11 cellular contexts compared by ENCODE assay signal in the genomic region with DNA sequence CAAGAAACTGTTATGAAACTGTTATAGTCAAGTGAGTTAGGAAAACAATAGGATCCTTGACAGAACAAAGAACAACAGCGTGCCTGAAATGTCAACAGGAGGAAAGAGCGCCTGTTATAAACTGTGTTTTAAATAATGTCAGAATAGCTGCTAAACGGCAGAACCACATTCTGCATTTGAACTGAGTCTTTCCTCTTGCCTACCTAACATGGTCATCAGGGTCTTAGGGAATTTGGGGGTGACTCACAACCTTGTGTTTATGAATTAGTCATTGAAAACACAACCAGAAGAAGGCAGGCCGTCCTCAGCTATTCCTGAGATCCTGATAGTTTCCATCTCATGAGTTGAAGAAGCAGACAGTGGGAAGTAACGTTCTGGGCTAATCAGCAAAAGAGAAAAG.
A peak's percentile ranks its signal among the peaks of the same experiment; 100 is the strongest.
DNase-seq lines count a peak whose midpoint lies in the region; TF ChIP-seq lines count a peak whose summit lies in the region.
"Had no signal": no experiment of that assay in that cellular context is flagged by ENCODE, and none has a peak within 500 bp of the region (broad histone marks: within the 10 kb centered on the region; RNA-seq: fewer than 3 reads in every experiment).

No MANE protein-coding gene starts in this region.

- no peaks in the 10 kb centered on the region for H3K79me2 ChIP-seq in SK-N-SH (ENCODE audit: insufficient read depth)

- H3K36me3 ChIP-seq in SK-N-SH (replicated peaks in 1 of 2; ENCODE audit: control insufficient read depth in 1 of 2, insufficient read depth in 2 of 2, low read length in 1 of 2) = no peaks in the 10 kb centered on the region
- no peaks in the 10 kb centered on the region for H3K36me3 ChIP-seq in spleen
- H3K36me3 ChIP-seq: thyroid gland had no signal

- no peaks in the 10 kb centered on the region for H3K9me3 ChIP-seq in SK-N-SH
- H3K9me3 ChIP-seq in spleen = no peaks in the 10 kb centered on the region
- H3K9me3 ChIP-seq: thyroid gland had no signal

- H4K20me1 ChIP-seq in SK-N-SH (ENCODE audit: insufficient read depth) = no peaks in the 10 kb centered on the region

- no peak overlapping the region for H2AFZ ChIP-seq in SK-N-SH (ENCODE audit: low read depth)

- TF ChIP-seq POLR2A in spleen (IDR thresholded peaks at IDR 0.05) = no peak

- 0 out of 2 replicates have a peak overlapping the region, but pooled peaks have one; percentile 4 for H3K9ac ChIP-seq in SK-N-SH

- peak in 1 of 2 experiments; percentile 50; a peak in 1 of 4 replicates for TF ChIP-seq EP300 in SK-N-SH (IDR thresholded peaks at IDR 0.05; ENCODE audit: borderline replicate concordance in 1 of 2, low read depth in 1 of 2, low read length in 1 of 2)

- H3K4me3 ChIP-seq in SK-N-SH (ENCODE audit: low read depth in 2 of 2, low read length in 1 of 2) (no peak overlapping the region), fibroblast of villous mesenchyme (ENCODE audit: low read depth, low read length) (no peak overlapping the region), spleen (no peak overlapping the region)
- H3K4me3 ChIP-seq: thyroid gland had no signal

- no peak for TF ChIP-seq CTCF in SK-N-SH (IDR thresholded peaks at IDR 0.05)
- no peak for TF ChIP-seq CTCF in fibroblast of villous mesenchyme (IDR thresholded peaks at IDR 0.05; ENCODE audit: insufficient read depth, low read depth, low read length)
- TF ChIP-seq CTCF in spleen (IDR thresholded peaks at IDR 0.05 in 8 of 11, conservative IDR thresholded peaks at IDR 0.05 in 3 of 11) = no peak

- DNase-seq in EH (ENCODE audit: low read depth) (peak; percentile 98), SK-N-SH (no peak), fibroblast of villous mesenchyme (ENCODE audit: low read depth) (peak; percentile 91), renal cortical epithelial cell (ENCODE audit: low read depth) (peak; percentile 97), T-helper 1 cell (no peak), spleen (no peak), ecto neural progenitor cell (ENCODE audit: low spot score) (no peak), NCI-H774 (lab: John Stamatoyannopoulos, UW) (no peak)
- DNase-seq: DMS79 treated with DMSO at 0.1 percent for 48 hours, T-helper 2 cell, thyroid gland had no signal

- TF ChIP-seq RAD21 in SK-N-SH (IDR thresholded peaks at IDR 0.05; ENCODE audit: low read length) = no peak

- intact Hi-C loops in spleen (cut with DNase I; ENCODE audit: low total_unique reads) = no loop called here

- peak overlapping the region; percentile 12; the same call in 1 of the 2 replicates for H3K4me2 ChIP-seq in SK-N-SH

- CTCF ChIA-PET in SK-N-SH (lab: Yijun Ruan, JAX) = no interaction called here

- POLR2A ChIA-PET in SK-N-SH (lab: Yijun Ruan, JAX) = no interaction called here

- WGBS in SK-N-SH (ENCODE audit: low lambda C conversion rate) = 56% methylated on average over 5 of the region's 5 CpGs
- 64 to 87% (median 84%) methylated on average over 5 of the region's 5 CpGs for WGBS in spleen, 5 donors

- H3K27me3 ChIP-seq in SK-N-SH (ENCODE audit: insufficient read depth) = no peaks in the 10 kb centered on the region
- no peaks in the 10 kb centered on the region for H3K27me3 ChIP-seq in spleen (replicated peaks in 1 of 7)
- H3K27me3 ChIP-seq: thyroid gland had no signal

- H3K9me2 ChIP-seq in SK-N-SH = no peaks in the 10 kb centered on the region

- H3F3A ChIP-seq in SK-N-SH (replicated peaks; ENCODE audit: insufficient read depth) = peaks cover 32% of the 10 kb centered on the region

- H3K27ac ChIP-seq in SK-N-SH (ENCODE audit: low read depth in 2 of 2, low read length in 1 of 2) (peak overlapping the region in 1 of 2 experiments; percentile 88; a peak in 2 of 4 replicates), spleen (no peak overlapping the region)

- H3K4me1 ChIP-seq in SK-N-SH (ENCODE audit: control insufficient read depth in 1 of 2, insufficient read depth in 2 of 2, low read depth in 1 of 2, low read length in 1 of 2) = peaks cover 2 to 30% of the 10 kb centered on the region in 2 experiments; a peak in 3 of 4 replicates
- no peaks in the 10 kb centered on the region for H3K4me1 ChIP-seq in spleen

TF ChIP-seq in SK-N-SH, 30 proteins besides CTCF, POLR2A, EP300 and RAD21:
- TF ChIP-seq ELF1 (IDR thresholded peaks at IDR 0.05) = no peak
- 0 out of 2 replicates have a peak, but pooled peaks have one; percentile 26 for TF ChIP-seq TEAD4 (IDR thresholded peaks at IDR 0.05; ENCODE audit: borderline replicate concordance, insufficient read depth)
- no peak for TF ChIP-seq RCOR1 (IDR thresholded peaks at IDR 0.05; ENCODE audit: low read length)
- peak; percentile 56; the same call in 1 of the 2 replicates for TF ChIP-seq TCF12 (IDR thresholded peaks at IDR 0.05)
- TF ChIP-seq, protein P1, sequence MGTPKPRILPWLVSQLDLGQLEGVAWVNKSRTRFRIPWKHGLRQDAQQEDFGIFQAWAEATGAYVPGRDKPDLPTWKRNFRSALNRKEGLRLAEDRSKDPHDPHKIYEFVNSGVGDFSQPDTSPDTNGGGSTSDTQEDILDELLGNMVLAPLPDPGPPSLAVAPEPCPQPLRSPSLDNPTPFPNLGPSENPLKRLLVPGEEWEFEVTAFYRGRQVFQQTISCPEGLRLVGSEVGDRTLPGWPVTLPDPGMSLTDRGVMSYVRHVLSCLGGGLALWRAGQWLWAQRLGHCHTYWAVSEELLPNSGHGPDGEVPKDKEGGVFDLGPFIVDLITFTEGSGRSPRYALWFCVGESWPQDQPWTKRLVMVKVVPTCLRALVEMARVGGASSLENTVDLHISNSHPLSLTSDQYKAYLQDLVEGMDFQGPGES (IDR thresholded peaks at IDR 0.05; ENCODE audit: low read depth, low read length) = no peak
- TF ChIP-seq POLR2AphosphoS5 (IDR thresholded peaks at IDR 0.05; ENCODE audit: low read depth, low read length) = no peak
- TF ChIP-seq FOSL2 (IDR thresholded peaks at IDR 0.05; ENCODE audit: borderline replicate concordance, low read depth) = peak; percentile 87
- TF ChIP-seq JUND (IDR thresholded peaks at IDR 0.05) = peak; percentile 65

Comparison
In these comparisons a context has a peak if more than half of its experiments do, and no peak if none do; other contexts are left out.
1. DNase-seq: peak in EH (single experiment), fibroblast of villous mesenchyme (single experiment) and renal cortical epithelial cell (single experiment); none in SK-N-SH (single experiment), T-helper 1 cell (0 of 5), spleen (single experiment), ecto neural progenitor cell (single experiment) and NCI-H774 (single experiment).